ENCODE assay signal across 25 cellular contexts in the genomic region with DNA sequence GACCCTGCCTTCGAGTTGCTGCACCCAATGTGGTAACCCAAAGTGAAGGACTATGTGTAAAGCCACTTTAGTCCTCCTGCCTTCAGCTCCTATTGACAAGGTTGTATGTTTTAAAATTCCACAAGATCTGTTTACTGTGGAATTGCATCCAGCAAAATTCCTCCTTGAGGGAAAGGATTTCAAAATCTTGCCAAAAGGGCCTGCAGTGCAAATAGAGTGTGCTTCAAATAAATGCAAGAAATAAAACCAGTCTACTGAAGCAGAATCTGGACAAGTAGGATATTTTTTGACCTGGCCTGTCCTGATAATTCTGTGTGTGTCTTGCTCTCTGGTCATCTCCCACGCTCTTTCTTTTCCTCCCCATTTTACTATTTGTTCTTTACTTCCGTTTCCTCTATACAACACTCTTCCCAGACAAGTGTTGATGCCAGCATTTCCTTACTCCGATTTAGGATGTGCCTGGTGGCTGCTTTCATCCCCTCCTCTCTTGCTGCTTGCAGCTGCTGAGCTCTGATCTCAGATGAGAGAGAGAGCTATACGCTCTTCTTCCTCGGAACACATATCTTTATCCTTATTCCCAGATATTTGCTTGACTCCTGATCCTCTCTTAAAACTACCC.
DNase-seq lines count a peak whose midpoint lies in the region; ATAC-seq and TF ChIP-seq lines count a peak whose summit lies in the region.
"Had no signal": no experiment of that assay in that cellular context is flagged by ENCODE, and none has a peak within 500 bp of the region (broad histone marks: within the 10 kb centered on the region; RNA-seq: fewer than 3 reads in every experiment).

No MANE protein-coding gene starts in this region.

- no peak overlapping the region for H3K4me3 Mint-ChIP-seq in osteocyte (ENCODE audit: unreplicated experiment)
- H3K4me3 Mint-ChIP-seq: activated T-cell treated with anti-CD3 and anti-CD28 coated beads, Interleukin-2, amount 50 U/mL, for 24 hours; effector memory CD8-positive, alpha-beta T cell; naive thymus-derived CD4-positive, alpha-beta T cell had no signal

- H3K36me3 Mint-ChIP-seq in osteocyte (ENCODE audit: unreplicated experiment): peaks cover 23% of the 10 kb centered on the region

- no peak for TF ChIP-seq POLR2A in right lobe of liver (IDR thresholded peaks at IDR 0.05)
- TF ChIP-seq POLR2A in testis (IDR thresholded peaks at IDR 0.05): no peak

- no peaks in the 10 kb centered on the region for H3K27me3 Mint-ChIP-seq in osteocyte (ENCODE audit: unreplicated experiment)
- H3K27me3 Mint-ChIP-seq: activated T-cell treated with anti-CD3 and anti-CD28 coated beads, Interleukin-2, amount 50 U/mL, for 24 hours; effector memory CD8-positive, alpha-beta T cell; naive thymus-derived CD4-positive, alpha-beta T cell had no signal

- H3K27me3 ChIP-seq in right lobe of liver (no peaks in the 10 kb centered on the region), testis (no peaks in the 10 kb centered on the region)

- H3K9me3 ChIP-seq in right lobe of liver: no peaks in the 10 kb centered on the region
- H3K9me3 ChIP-seq in testis: no peaks in the 10 kb centered on the region

- intact Hi-C loops in right lobe of liver (cut with DNase I): no loop called here
- intact Hi-C loops in testis (cut with DNase I; ENCODE audit: low total_unique reads): no loop called here

- H3K4me3 ChIP-seq in right lobe of liver (no peak overlapping the region), testis (no peak overlapping the region)

- TF ChIP-seq CTCF in VCaP (conservative IDR thresholded peaks at IDR 0.05) (no peak), right lobe of liver (IDR thresholded peaks at IDR 0.05) (no peak), testis (IDR thresholded peaks at IDR 0.05) (no peak), osteocyte (IDR thresholded peaks at IDR 0.05) (no peak)

- peak overlapping the region; percentile 9; the same call in 1 of the 2 replicates for H3K27ac ChIP-seq in VCaP
- peak overlapping the region in 1 of 3 donors; percentile 1 for H3K27ac ChIP-seq in right lobe of liver
- H3K27ac ChIP-seq in testis: peak overlapping the region; percentile 28 to 51
- H3K27ac ChIP-seq: RWPE1 had no signal

- peaks cover 0 to 20% (median 2%) of the 10 kb centered on the region in 4 donors for H3K36me3 ChIP-seq in right lobe of liver
- no peaks in the 10 kb centered on the region for H3K36me3 ChIP-seq in testis (ENCODE audit: low read depth, missing control alignments)

- ATAC-seq in right lobe of liver (peak; percentile 36 to 67 (median 58)), GM19328 (IDR thresholded peaks at IDR 0.05; ENCODE audit: unreplicated experiment) (no peak)
- ATAC-seq: activated CD4-positive, CD25-positive, alpha-beta regulatory T cell treated with anti-CD3 and anti-CD28 coated beads, Interleukin-2, amount 50 U/mL, for 24 hours; effector memory CD8-positive, alpha-beta T cell; naive thymus-derived CD4-positive, alpha-beta T cell; stimulated activated naive CD8-positive, alpha-beta T cell treated with anti-CD3 and anti-CD28 coated beads, Interleukin-15, Interleukin-2, amounts not matched to agents 100 U/mL and 50 U/mL, for 24 hours had no signal

- H3K4me1 ChIP-seq in right lobe of liver (no peaks in the 10 kb centered on the region), testis (peaks cover 9% of the 10 kb centered on the region)

- no peaks in the 10 kb centered on the region for H3K4me1 Mint-ChIP-seq in osteocyte (ENCODE audit: unreplicated experiment)
- H3K4me1 Mint-ChIP-seq: naive thymus-derived CD4-positive, alpha-beta T cell had no signal

- H3K27ac Mint-ChIP-seq in osteocyte (ENCODE audit: unreplicated experiment): no peak overlapping the region
- H3K27ac Mint-ChIP-seq: activated T-cell treated with anti-CD3 and anti-CD28 coated beads, Interleukin-2, amount 50 U/mL, for 24 hours; effector memory CD8-positive, alpha-beta T cell; naive thymus-derived CD4-positive, alpha-beta T cell had no signal

- WGBS in right lobe of liver (ENCODE audit: insufficient coverage, low coverage, low lambda C conversion rate, missing lambda C conversion rate): 49% methylated on average over 6 of the region's 6 CpGs
- 54 to 55% methylated on average over 6 of the region's 6 CpGs for WGBS in testis, 2 donors

- no peaks in the 10 kb centered on the region for H3K9me3 Mint-ChIP-seq in osteocyte (ENCODE audit: unreplicated experiment)
- H3K9me3 Mint-ChIP-seq: activated T-cell treated with anti-CD3 and anti-CD28 coated beads, Interleukin-2, amount 50 U/mL, for 24 hours; effector memory CD8-positive, alpha-beta T cell had no signal

- DNase-seq in fibroblast of peridontal ligament (ENCODE audit: extremely low read depth) (peak; percentile 54), right lobe of liver (no peak), testis (no peak), NCI-H345 (lab: John Stamatoyannopoulos, UW) (no peak), NCI-H774 (lab: John Stamatoyannopoulos, UW) (no peak), osteocyte (ENCODE audit: extremely low spot score, unreplicated experiment) (no peak)
- DNase-seq: ACHN; activated naive CD4-positive, alpha-beta T cell treated with Interleukin-2 at 50 U/mL for 16 hours; activated T-cell treated with anti-CD3 and anti-CD28 coated beads, Interleukin-2, amount 50 U/mL, for 24 hours; anterior cingulate cortex; C1 segment of cervical spinal cord; cerebellar nuclear complex; effector memory CD8-positive, alpha-beta T cell; hippocampal formation; mesenchymal stem cell; naive thymus-derived CD4-positive, alpha-beta T cell; NCI-H1417 treated with DMSO at 0.1 percent for 48 hours; NCI-H2107; NCI-H524; stimulated activated CD4-positive, alpha-beta T cell treated with anti-CD3 and anti-CD28 coated beads, Interleukin-2, amount 100 ng/mL, for 48 hours; stimulated activated naive CD8-positive, alpha-beta T cell treated with anti-CD3 and anti-CD28 coated beads, Interleukin-15, Interleukin-2, amounts not matched to agents 100 U/mL and 50 U/mL, for 24 hours had no signal
